ENCODE assay signal across 1 cellular context in genomic region chr1:27049127-27049526, GRCh38.
TF ChIP-seq lines count a peak whose summit lies in the region.

No MANE protein-coding gene starts in this region.

TF ChIP-seq in H1, 55 proteins besides CTCF, POLR2A, EP300 and RAD21:
- TF ChIP-seq NANOG (IDR thresholded peaks at IDR 0.05; ENCODE audit: insufficient read depth, low read depth, low read length, poor library complexity, severe bottlenecking) = no peak
- no peak for TF ChIP-seq MAFK (IDR thresholded peaks at IDR 0.05; ENCODE audit: low read depth, low read length)
- TF ChIP-seq BCL11A (IDR thresholded peaks at IDR 0.05; ENCODE audit: low read depth in 2 of 2, low read length in 2 of 2) = no peak
- no peak for TF ChIP-seq RFX5 (IDR thresholded peaks at IDR 0.05; ENCODE audit: borderline replicate concordance, low read depth, low read length)
- TF ChIP-seq JUND (IDR thresholded peaks at IDR 0.05; ENCODE audit: low read length) = no peak
- TF ChIP-seq CBX5 (IDR thresholded peaks at IDR 0.05; ENCODE audit: low read depth, low read length) = no peak
- TF ChIP-seq ZNF274 (IDR thresholded peaks at IDR 0.05; ENCODE audit: borderline replicate concordance, extremely low read depth, low read length) = no peak
- TF ChIP-seq, protein P1, sequence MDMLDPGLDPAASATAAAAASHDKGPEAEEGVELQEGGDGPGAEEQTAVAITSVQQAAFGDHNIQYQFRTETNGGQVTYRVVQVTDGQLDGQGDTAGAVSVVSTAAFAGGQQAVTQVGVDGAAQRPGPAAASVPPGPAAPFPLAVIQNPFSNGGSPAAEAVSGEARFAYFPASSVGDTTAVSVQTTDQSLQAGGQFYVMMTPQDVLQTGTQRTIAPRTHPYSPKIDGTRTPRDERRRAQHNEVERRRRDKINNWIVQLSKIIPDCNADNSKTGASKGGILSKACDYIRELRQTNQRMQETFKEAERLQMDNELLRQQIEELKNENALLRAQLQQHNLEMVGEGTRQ (IDR thresholded peaks at IDR 0.05; ENCODE audit: low read length) = no peak
- no peak for TF ChIP-seq ATF3 (IDR thresholded peaks at IDR 0.05; ENCODE audit: insufficient read depth, low read depth, low read length)
